Comparison of ENCODE assay signal across 15 cellular contexts in the genomic region with DNA sequence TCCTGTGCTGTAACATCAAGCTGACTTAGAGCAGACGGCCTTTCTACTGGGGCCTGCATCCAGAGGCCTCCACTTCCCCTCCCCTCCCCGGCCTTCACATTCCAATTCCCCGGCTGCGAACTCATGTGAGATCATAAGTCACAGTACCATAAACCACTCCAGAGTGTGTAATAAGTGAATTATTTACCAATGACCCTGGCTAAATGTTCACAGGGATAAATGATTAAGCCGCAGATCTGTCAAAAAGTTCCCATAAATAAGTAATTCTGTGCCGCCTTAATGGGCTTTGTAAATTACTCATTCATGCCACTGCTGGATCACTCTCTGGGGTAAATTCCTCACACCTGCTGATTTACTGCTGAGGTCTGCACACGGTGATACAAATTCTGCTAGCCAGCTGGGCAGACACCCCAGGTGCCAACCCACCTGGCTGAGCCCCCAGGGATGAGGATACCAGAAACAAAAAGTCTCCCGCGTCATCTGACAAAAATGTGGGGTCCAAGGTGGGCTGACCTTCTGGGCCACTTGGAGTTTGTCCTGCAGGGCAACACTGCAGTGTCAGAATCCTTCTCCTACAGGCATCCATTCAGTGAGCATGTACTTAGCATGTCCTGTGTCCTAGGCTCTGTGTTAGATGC. TPM values are rescaled to one million over a fixed set of nuclear protein-coding genes. Genes with fewer than 3 reads are reported as not detected.
DNase-seq lines count a peak whose midpoint lies in the region; ATAC-seq and TF ChIP-seq lines count a peak whose summit lies in the region.
"Had no signal": no experiment of that assay in that cellular context is flagged by ENCODE, and none has a peak within 500 bp of the region (broad histone marks: within the 10 kb centered on the region; RNA-seq: fewer than 3 reads in every experiment).

No MANE protein-coding gene starts in this region.

- H3K4me1 Mint-ChIP-seq in nephron progenitor cell, result peaks cover 37% of the 10 kb centered on the region
- H3K4me1 Mint-ChIP-seq: activated naive CD4-positive, alpha-beta T cell treated with anti-CD3 and anti-CD28 coated beads, Interleukin-2, amount 10 ng/mL, durations not matched to agents 7 days and 5 days had no signal

- H3K36me3 Mint-ChIP-seq in nephron progenitor cell (ENCODE audit: low read depth), result no peaks in the 10 kb centered on the region
- H3K36me3 Mint-ChIP-seq: activated naive CD4-positive, alpha-beta T cell treated with anti-CD3 and anti-CD28 coated beads, Interleukin-2, amount 10 ng/mL, durations not matched to agents 7 days and 5 days; memory B cell had no signal

- peak overlapping the region; percentile 34 for H3K27ac ChIP-seq in AG04450 (ENCODE audit: low read depth, low read length)

- H3K27me3 ChIP-seq in AG04450 (ENCODE audit: control insufficient read depth, insufficient read depth, low read length), result no peaks in the 10 kb centered on the region

- peaks cover 5% of the 10 kb centered on the region; the same call in 1 of the 2 replicates for H3K9me3 ChIP-seq in AG04450 (ENCODE audit: control insufficient read depth, insufficient read depth, low read length)

- POLR2A ChIA-PET in AG04450 (lab: Yijun Ruan, JAX), result interaction anchor here (0.9 kb wide), 1 partner anchor 159 kb away, joined by 3 read pairs; no protein-coding TSS in a partner anchor

- no peak for TF ChIP-seq CTCF in AG04450 (IDR thresholded peaks at IDR 0.05; ENCODE audit: low read depth, low read length)
- no peak for TF ChIP-seq CTCF in fibroblast of mammary gland (conservative IDR thresholded peaks at IDR 0.05; ENCODE audit: control insufficient read depth, insufficient read depth, low read depth, low read length)
- no peak for TF ChIP-seq CTCF in nephron progenitor cell (IDR thresholded peaks at IDR 0.05)

- peaks cover 12% of the 10 kb centered on the region for H3K9me3 Mint-ChIP-seq in nephron progenitor cell
- H3K9me3 Mint-ChIP-seq: activated naive CD4-positive, alpha-beta T cell treated with anti-CD3 and anti-CD28 coated beads, Interleukin-2, amount 10 ng/mL, durations not matched to agents 7 days and 5 days; memory B cell; T-helper 1 cell treated with Interleukin-12 subunit alpha and Interleukin-12 subunit beta and Interleukin-4 antibody, amounts not matched to agents 30 μg/mL and 1 μg/mL, for 36 hours had no signal

- no peak for ATAC-seq in HG03354 (IDR thresholded peaks at IDR 0.05; ENCODE audit: poor library complexity, severe bottlenecking, unreplicated experiment)

- H3K4me3 ChIP-seq in AG04450 (ENCODE audit: low read depth, low read length) (no peak overlapping the region), fibroblast of mammary gland (ENCODE audit: control insufficient read depth, low read depth, low read length) (no peak overlapping the region)

- DNase-seq in AG04450 (ENCODE audit: low read depth, low spot score) (peak; percentile 65), NCI-H226 (peak; percentile 31), fibroblast of mammary gland (ENCODE audit: low read depth) (peak; percentile 83), nephron progenitor cell (peak; percentile 31), Kasumi-1 (lab: John Stamatoyannopoulos, UW) (no peak), NCI-H2081 treated with DMSO at 0.1 percent for 48 hours (lab: John Stamatoyannopoulos, UW) (no peak)
- DNase-seq in effector CD4-positive, alpha-beta T cell, result no peak
- DNase-seq: activated CD4-positive, alpha-beta T cell treated with anti-CD3 and anti-CD28 coated beads, Interleukin-2, amount 50 U/mL, for 48 hours; activated naive CD4-positive, alpha-beta T cell treated with anti-CD3 and anti-CD28 coated beads, Interleukin-2, amount 10 ng/mL, durations not matched to agents 7 days and 5 days; cortex of kidney; head of caudate nucleus; NCI-H187 had no signal

- CTCF ChIA-PET in AG04450 (lab: Charles Lee), result interaction anchor here (0.5 to 18.9 kb wide), 7 partner anchors 13 to 1032 kb away, joined by 3 to 1031 read pairs (median 5); partner anchors contain the start of gene KIRREL1

- no peak overlapping the region for H3K4me3 Mint-ChIP-seq in nephron progenitor cell
- H3K4me3 Mint-ChIP-seq: activated naive CD4-positive, alpha-beta T cell treated with anti-CD3 and anti-CD28 coated beads, Interleukin-2, amount 10 ng/mL, durations not matched to agents 7 days and 5 days; memory B cell; T-helper 1 cell treated with Interleukin-12 subunit alpha and Interleukin-12 subunit beta and Interleukin-4 antibody, amounts not matched to agents 30 μg/mL and 1 μg/mL, for 36 hours had no signal

- H3K27me3 Mint-ChIP-seq in nephron progenitor cell (ENCODE audit: low read depth, poor library complexity), result peaks cover 12% of the 10 kb centered on the region

- H3K27ac Mint-ChIP-seq in nephron progenitor cell, result no peak overlapping the region
- H3K27ac Mint-ChIP-seq: activated naive CD4-positive, alpha-beta T cell treated with anti-CD3 and anti-CD28 coated beads, Interleukin-2, amount 10 ng/mL, durations not matched to agents 7 days and 5 days; memory B cell; T-helper 1 cell treated with Interleukin-12 subunit alpha and Interleukin-12 subunit beta and Interleukin-4 antibody, amounts not matched to agents 30 μg/mL and 1 μg/mL, for 36 hours had no signal

RNA-seq across cellular contexts. Expression of gene KIRREL1, which starts 27.3 kb away (rescaled TPM):
- 42.3 and 53.7 TPM in 2 replicates for polyA plus RNA-seq in AG04450 (2011; rRNA removed)
- polyA minus RNA-seq in AG04450 (2011; rRNA and poly(A)+ RNA removed), result 96.0 and 123 TPM in 2 replicates

Comparison
In these comparisons a context has a peak if more than half of its experiments do, and no peak if none do; other contexts are left out.
1. DNase-seq: peak in AG04450 (single experiment), NCI-H226 (single experiment), fibroblast of mammary gland (single experiment) and nephron progenitor cell (single experiment); none in effector CD4-positive, alpha-beta T cell (single experiment), Kasumi-1 (0 of 2) and NCI-H2081 treated with DMSO at 0.1 percent for 48 hours (single experiment).